Comparison of ENCODE assay signal across 8 cellular contexts in the genomic region with DNA sequence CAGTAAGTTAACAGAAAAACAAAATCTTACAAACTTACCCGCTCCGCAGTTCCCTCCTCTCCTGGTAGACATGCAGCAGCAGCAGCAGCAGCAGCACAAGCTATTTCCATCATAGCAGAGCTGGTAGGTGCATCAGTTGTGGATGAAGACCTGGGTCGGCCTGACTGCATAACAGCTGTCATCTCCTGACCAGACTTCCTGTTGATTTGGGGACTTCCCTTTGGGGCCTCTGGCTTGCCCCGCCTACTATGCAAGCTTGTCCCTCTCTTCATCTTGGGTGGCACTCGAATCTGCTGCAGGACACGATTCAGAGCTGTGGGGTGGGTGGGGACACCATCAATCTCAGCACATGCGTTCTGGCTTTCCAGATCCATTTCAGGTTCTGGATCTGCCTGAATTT.
DNase-seq lines count a peak whose midpoint lies in the region; ATAC-seq, FAIRE-seq and TF ChIP-seq lines count a peak whose summit lies in the region.

No MANE protein-coding gene starts in this region.

- DNase-seq in CD4-positive, CD25-positive, alpha-beta regulatory T cell, result peak; percentile 9 to 82 (median 50)
- peak; percentile 10 to 70 for DNase-seq in HL-60 (ENCODE audit: low read depth in 1 of 2, low spot score in 1 of 2)
- peak; percentile 69 for DNase-seq in activated effector memory CD4-positive, alpha-beta T cell treated with anti-CD3 and anti-CD28 coated beads, Interleukin-2, amount 50 U/mL, for 16 hours
- no peak for DNase-seq in hepatocyte (ENCODE audit: low spot score)
- DNase-seq in D721Med (ENCODE audit: insufficient read length, low spot score), result no peak
- DNase-seq in foreskin melanocyte, result no peak

- H3K27ac Mint-ChIP-seq in CD4-positive, CD25-positive, alpha-beta regulatory T cell, result peak overlapping the region; percentile 52 to 92 (median 62)

- 94% methylated on average over 7 of the region's 7 CpGs for WGBS in hepatocyte (ENCODE audit: low lambda C conversion rate, missing lambda C conversion rate)

- H3K4me3 ChIP-seq in CD4-positive, CD25-positive, alpha-beta regulatory T cell (ENCODE audit: low read depth, low read length), result peak overlapping the region; percentile 38
- H3K4me3 ChIP-seq in HL-60 (replicated peaks; ENCODE audit: insufficient read depth, low read length) (no peak overlapping the region), hepatocyte (no peak overlapping the region)

- no peaks in the 10 kb centered on the region for H3K36me3 ChIP-seq in CD4-positive, CD25-positive, alpha-beta regulatory T cell (ENCODE audit: control insufficient read depth, insufficient read depth, low read length)
- H3K36me3 ChIP-seq in hepatocyte (replicated peaks; ENCODE audit: insufficient read depth, low read depth), result no peaks in the 10 kb centered on the region

- no peaks in the 10 kb centered on the region for H3K27me3 Mint-ChIP-seq in CD4-positive, CD25-positive, alpha-beta regulatory T cell

- no peak overlapping the region for H3K4me2 ChIP-seq in hepatocyte

- H4K20me1 ChIP-seq in hepatocyte (ENCODE audit: insufficient read depth, poor library complexity, severe bottlenecking), result no peaks in the 10 kb centered on the region

- no peaks in the 10 kb centered on the region for H3K9me2 ChIP-seq in hepatocyte (replicated peaks; ENCODE audit: insufficient read depth)

- H3K4me3 Mint-ChIP-seq in CD4-positive, CD25-positive, alpha-beta regulatory T cell, result peak overlapping the region in 3 of 4 donors; percentile 48 to 74 (median 60)

- H3K9me3 Mint-ChIP-seq in CD4-positive, CD25-positive, alpha-beta regulatory T cell, result no peaks in the 10 kb centered on the region

- no peaks in the 10 kb centered on the region for H3K27me3 ChIP-seq in CD4-positive, CD25-positive, alpha-beta regulatory T cell (ENCODE audit: control insufficient read depth, insufficient read depth, low read length)
- H3K27me3 ChIP-seq in HL-60 (ENCODE audit: insufficient read depth, poor library complexity, severe bottlenecking) (no peaks in the 10 kb centered on the region), hepatocyte (no peaks in the 10 kb centered on the region)

- peaks cover 9% of the 10 kb centered on the region for H3K4me1 ChIP-seq in CD4-positive, CD25-positive, alpha-beta regulatory T cell (ENCODE audit: control insufficient read depth, insufficient read depth, low read length, poor library complexity, severe bottlenecking)
- no peaks in the 10 kb centered on the region for H3K4me1 ChIP-seq in hepatocyte (ENCODE audit: insufficient read depth)

- no peak for TF ChIP-seq CTCF in HL-60 (IDR thresholded peaks at IDR 0.05; ENCODE audit: insufficient read depth, low read length)
- no peak for TF ChIP-seq CTCF in hepatocyte (IDR thresholded peaks at IDR 0.05; ENCODE audit: poor library complexity)
- no peak for TF ChIP-seq CTCF in D721Med (IDR thresholded peaks at IDR 0.05; ENCODE audit: insufficient read depth, missing control alignments)

- H3K79me2 ChIP-seq in hepatocyte, result peaks cover 19% of the 10 kb centered on the region

- no peaks in the 10 kb centered on the region for H3K9me3 ChIP-seq in CD4-positive, CD25-positive, alpha-beta regulatory T cell (ENCODE audit: control insufficient read depth in 2 of 2, low read length in 2 of 2)
- H3K9me3 ChIP-seq in hepatocyte (ENCODE audit: low read depth), result no peaks in the 10 kb centered on the region

- peaks cover 4% of the 10 kb centered on the region for H3K36me3 Mint-ChIP-seq in CD4-positive, CD25-positive, alpha-beta regulatory T cell

- peak; percentile 86 to 90 for ATAC-seq in CD4-positive, CD25-positive, alpha-beta regulatory T cell (ENCODE audit: low read depth in 2 of 2)
- ATAC-seq in GM19463 (IDR thresholded peaks at IDR 0.05; ENCODE audit: unreplicated experiment) (peak; percentile 88), HG03039 (IDR thresholded peaks at IDR 0.05; ENCODE audit: unreplicated experiment) (no peak)

- no peak overlapping the region for H2AFZ ChIP-seq in hepatocyte

- FAIRE-seq in D721Med (lab: Jason Lieb, UNC), result no peak

- H3K27ac ChIP-seq in CD4-positive, CD25-positive, alpha-beta regulatory T cell (ENCODE audit: insufficient read depth, low read length, poor library complexity, severe bottlenecking), result peak overlapping the region; percentile 14
- no peak overlapping the region for H3K27ac ChIP-seq in HL-60 (replicated peaks)
- no peak overlapping the region for H3K27ac ChIP-seq in hepatocyte

- peaks cover 18 to 37% (median 33%) of the 10 kb centered on the region in 4 donors for H3K4me1 Mint-ChIP-seq in CD4-positive, CD25-positive, alpha-beta regulatory T cell

Comparison
In these comparisons a context has a peak if more than half of its experiments do, and no peak if none do; other contexts are left out.
1. DNase-seq: peak in CD4-positive, CD25-positive, alpha-beta regulatory T cell (3 of 3), HL-60 (2 of 2) and activated effector memory CD4-positive, alpha-beta T cell treated with anti-CD3 and anti-CD28 coated beads, Interleukin-2, amount 50 U/mL, for 16 hours (single experiment); none in hepatocyte (single experiment), D721Med (single experiment) and foreskin melanocyte (single experiment).